18 cellular contexts compared by ENCODE assay signal in the genomic region with DNA sequence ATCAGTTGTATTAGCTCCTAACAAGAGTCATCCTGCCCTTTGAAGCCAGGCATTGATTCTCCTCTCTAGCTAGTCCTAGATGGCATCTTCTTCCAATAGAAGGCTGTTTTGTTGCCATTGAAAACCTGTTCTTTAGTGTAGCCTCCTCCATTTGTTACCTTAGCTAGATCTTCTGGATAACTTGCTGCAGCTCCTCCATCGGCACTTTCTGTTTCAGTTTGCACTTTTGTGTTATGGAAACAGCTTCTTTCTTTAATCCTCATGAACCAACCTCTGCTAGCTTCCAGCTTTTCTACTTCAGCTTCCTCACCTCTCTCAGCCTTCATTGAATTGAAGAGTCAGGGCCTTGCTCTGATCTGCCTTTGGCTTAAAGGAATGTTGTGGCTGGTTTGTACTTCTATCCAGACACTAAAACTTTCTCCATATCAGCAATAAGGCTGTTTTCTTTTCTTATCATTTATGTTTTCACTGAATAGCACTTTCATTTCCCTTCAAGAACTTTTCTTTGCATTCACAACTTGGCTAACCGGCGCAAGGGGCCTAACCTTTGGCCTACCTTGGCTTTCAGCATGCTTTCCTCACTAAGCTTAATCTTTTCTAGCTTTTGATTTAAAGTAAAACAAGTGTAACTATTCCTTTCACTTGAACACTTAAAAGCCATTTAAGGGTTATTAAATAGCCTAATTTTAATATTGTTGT.
DNase-seq lines count a peak whose midpoint lies in the region; ATAC-seq and TF ChIP-seq lines count a peak whose summit lies in the region.
"Had no signal": no experiment of that assay in that cellular context is flagged by ENCODE, and none has a peak within 500 bp of the region (broad histone marks: within the 10 kb centered on the region; RNA-seq: fewer than 3 reads in every experiment).

No MANE protein-coding gene starts in this region.

- H3K27ac Mint-ChIP-seq in activated T-helper 1 cell treated with anti-CD3 and anti-CD28 coated beads, Interleukin-12 subunit alpha, Interleukin-12 subunit beta, Interleukin-2, Interleukin-4 antibody, amounts not matched to agents 30 ng/mL and 10 ng/mL and 1 ng/mL, durations not matched to agents 14 hours and 24 hours and 36 hours: no peak overlapping the region
- H3K27ac Mint-ChIP-seq: IgD-negative memory B cell, mesothelial cell of epicardium had no signal

- H3K4me3 Mint-ChIP-seq in activated T-helper 1 cell treated with anti-CD3 and anti-CD28 coated beads, Interleukin-12 subunit alpha, Interleukin-12 subunit beta, Interleukin-2, Interleukin-4 antibody, amounts not matched to agents 30 ng/mL and 10 ng/mL and 1 ng/mL, durations not matched to agents 14 hours and 24 hours and 36 hours: peak overlapping the region; percentile 2
- H3K4me3 Mint-ChIP-seq: IgD-negative memory B cell, mesothelial cell of epicardium had no signal

- no peaks in the 10 kb centered on the region for H3K9me3 Mint-ChIP-seq in activated T-helper 1 cell treated with anti-CD3 and anti-CD28 coated beads, Interleukin-12 subunit alpha, Interleukin-12 subunit beta, Interleukin-2, Interleukin-4 antibody, amounts not matched to agents 30 ng/mL and 10 ng/mL and 1 ng/mL, durations not matched to agents 14 hours and 24 hours and 36 hours
- H3K9me3 Mint-ChIP-seq: IgD-negative memory B cell, mesothelial cell of epicardium had no signal

- intact Hi-C loops in left ventricle myocardium inferior (cut with micrococcal nuclease) (no loop called here), left cardiac atrium (cut with DNase I) (no loop called here), breast epithelium (cut with DNase I; ENCODE audit: low total_unique reads) (no loop called here), head of caudate nucleus (cut with DNase I) (no loop called here)
- intact Hi-C loops in activated T-helper 1 cell treated with anti-CD3 and anti-CD28 coated beads, Interleukin-12 subunit alpha, Interleukin-12 subunit beta, Interleukin-2, Interleukin-4 antibody, amounts not matched to agents 30 ng/mL and 10 ng/mL and 1 ng/mL, durations not matched to agents 14 hours and 24 hours and 36 hours (cut with micrococcal nuclease): no loop called here

- H2AK5ac ChIP-seq in mesenchymal stem cell (ENCODE audit: low read length, severe bottlenecking): no peak overlapping the region

- H3K4me1 Mint-ChIP-seq in activated T-helper 1 cell treated with anti-CD3 and anti-CD28 coated beads, Interleukin-12 subunit alpha, Interleukin-12 subunit beta, Interleukin-2, Interleukin-4 antibody, amounts not matched to agents 30 ng/mL and 10 ng/mL and 1 ng/mL, durations not matched to agents 14 hours and 24 hours and 36 hours (ENCODE audit: low read depth): peaks cover 11% of the 10 kb centered on the region

- H2BK15ac ChIP-seq in mesenchymal stem cell (ENCODE audit: low read depth, poor library complexity, severe bottlenecking): no peak overlapping the region

- H3K4ac ChIP-seq in mesenchymal stem cell (ENCODE audit: low read depth in 1 of 2, low read length in 2 of 2): no peak overlapping the region

- no peak overlapping the region for H4K91ac ChIP-seq in mesenchymal stem cell (ENCODE audit: low read length)

- H2BK120ac ChIP-seq in mesenchymal stem cell (ENCODE audit: low read depth, low read length): no peak overlapping the region

- ATAC-seq in left cardiac atrium: no peak
- ATAC-seq in GM18907 (IDR thresholded peaks at IDR 0.05; ENCODE audit: unreplicated experiment): no peak

- no peak overlapping the region for H3K23ac ChIP-seq in mesenchymal stem cell (ENCODE audit: low read length in 2 of 2)

- no peak overlapping the region for H2BK12ac ChIP-seq in mesenchymal stem cell (ENCODE audit: low read length in 2 of 2)

- WGBS in mesenchymal stem cell: 93% methylated on average over 3 of the region's 3 CpGs

- H3K4me3 ChIP-seq in left ventricle myocardium inferior (no peak overlapping the region), mesenchymal stem cell (ENCODE audit: insufficient read depth in 1 of 2, low read depth in 1 of 2, low read length in 2 of 2) (no peak overlapping the region), breast epithelium (no peak overlapping the region)
- H3K4me3 ChIP-seq: skin epidermis, uterus had no signal

- H3K27me3 ChIP-seq in left ventricle myocardium inferior (ENCODE audit: low read depth): no peaks in the 10 kb centered on the region
- H3K27me3 ChIP-seq in mesenchymal stem cell (ENCODE audit: control insufficient read depth in 1 of 2, insufficient read depth in 1 of 2, low read length in 2 of 2): no peaks in the 10 kb centered on the region
- H3K27me3 ChIP-seq in breast epithelium: no peaks in the 10 kb centered on the region
- H3K27me3 ChIP-seq: uterus had no signal

- H3K18ac ChIP-seq in mesenchymal stem cell (ENCODE audit: low read depth in 1 of 2, low read length in 2 of 2): no peak overlapping the region

- peak overlapping the region; percentile 72 for H4K8ac ChIP-seq in mesenchymal stem cell (ENCODE audit: low read length)

- H3K36me3 ChIP-seq in left ventricle myocardium inferior (no peaks in the 10 kb centered on the region), mesenchymal stem cell (ENCODE audit: control insufficient read depth in 1 of 2, insufficient read depth in 2 of 2, low read depth in 1 of 2, low read length in 2 of 2) (no peaks in the 10 kb centered on the region), breast epithelium (no peaks in the 10 kb centered on the region)
- H3K36me3 ChIP-seq: uterus, WERI-Rb-1 had no signal

- H3K9ac ChIP-seq in mesenchymal stem cell (ENCODE audit: low read length): no peak overlapping the region

- H3K4me1 ChIP-seq in left ventricle myocardium inferior: no peaks in the 10 kb centered on the region
- no peaks in the 10 kb centered on the region for H3K4me1 ChIP-seq in mesenchymal stem cell (ENCODE audit: control insufficient read depth, insufficient read depth, low read depth, low read length)
- no peaks in the 10 kb centered on the region for H3K4me1 ChIP-seq in breast epithelium
- H3K4me1 ChIP-seq: uterus had no signal

- no peak for TF ChIP-seq CTCF in left ventricle myocardium inferior (IDR thresholded peaks at IDR 0.05; ENCODE audit: borderline replicate concordance)
- TF ChIP-seq CTCF in breast epithelium (IDR thresholded peaks at IDR 0.05): no peak

- no peak overlapping the region for H2BK5ac ChIP-seq in mesenchymal stem cell (ENCODE audit: low read depth, low read length, poor library complexity, severe bottlenecking)

- H3K14ac ChIP-seq in mesenchymal stem cell (ENCODE audit: low read length in 2 of 2): no peak overlapping the region

- no peak overlapping the region for H3K4me2 ChIP-seq in mesenchymal stem cell (ENCODE audit: low read length, poor library complexity, severe bottlenecking)

- H2AFZ ChIP-seq in mesenchymal stem cell (ENCODE audit: low read depth, low read length): no peak overlapping the region

- H3K9me3 ChIP-seq in left ventricle myocardium inferior (replicated peaks) (no peaks in the 10 kb centered on the region), mesenchymal stem cell (ENCODE audit: control insufficient read depth, low read length) (no peaks in the 10 kb centered on the region), breast epithelium (no peaks in the 10 kb centered on the region)
- H3K9me3 ChIP-seq: uterus had no signal

- H3K79me1 ChIP-seq in mesenchymal stem cell (replicated peaks; ENCODE audit: low read length, poor library complexity, severe bottlenecking): no peaks in the 10 kb centered on the region

- TF ChIP-seq POLR2A in breast epithelium (IDR thresholded peaks at IDR 0.05): no peak

- peak overlapping the region; percentile 24 for H3K27ac ChIP-seq in left ventricle myocardium inferior (replicated peaks)
- no peak overlapping the region for H3K27ac ChIP-seq in mesenchymal stem cell (ENCODE audit: low read length, poor library complexity, severe bottlenecking)
- H3K27ac ChIP-seq in breast epithelium: peak overlapping the region in 1 of 2 donors; percentile 19
- H3K27ac ChIP-seq: uterus, WERI-Rb-1 had no signal

- DNase-seq in left ventricle myocardium inferior: no peak
- DNase-seq in left cardiac atrium: no peak
- DNase-seq in activated T-helper 1 cell treated with anti-CD3 and anti-CD28 coated beads, Interleukin-12 subunit alpha, Interleukin-12 subunit beta, Interleukin-2, Interleukin-4 antibody, amounts not matched to agents 30 ng/mL and 10 ng/mL and 1 ng/mL, durations not matched to agents 14 hours and 24 hours and 36 hours (ENCODE audit: low spot score): no peak
- peak; percentile 10 for DNase-seq in mesenchymal stem cell
- no peak for DNase-seq in breast epithelium (ENCODE audit: low spot score in 2 of 2)
- DNase-seq in putamen (ENCODE audit: low spot score): no peak
- no peak for DNase-seq in head of caudate nucleus
- DNase-seq: activated CD8-positive, alpha-beta memory T cell treated with anti-CD3 and anti-CD28 coated beads, Interleukin-2, amount 50 U/mL, for 4 hours; NCI-H1092; NCI-H2107; NCI-H69; stimulated activated naive CD4-positive, alpha-beta T cell treated with Interleukin-2 at 50 U/mL for 16 hours; uterus; WERI-Rb-1 had no signal

- no peaks in the 10 kb centered on the region for H3K36me3 Mint-ChIP-seq in activated T-helper 1 cell treated with anti-CD3 and anti-CD28 coated beads, Interleukin-12 subunit alpha, Interleukin-12 subunit beta, Interleukin-2, Interleukin-4 antibody, amounts not matched to agents 30 ng/mL and 10 ng/mL and 1 ng/mL, durations not matched to agents 14 hours and 24 hours and 36 hours (ENCODE audit: low read depth)
- H3K36me3 Mint-ChIP-seq: IgD-negative memory B cell, mesothelial cell of epicardium had no signal

- peaks cover 2% of the 10 kb centered on the region for H3K27me3 Mint-ChIP-seq in activated T-helper 1 cell treated with anti-CD3 and anti-CD28 coated beads, Interleukin-12 subunit alpha, Interleukin-12 subunit beta, Interleukin-2, Interleukin-4 antibody, amounts not matched to agents 30 ng/mL and 10 ng/mL and 1 ng/mL, durations not matched to agents 14 hours and 24 hours and 36 hours (ENCODE audit: insufficient read depth)
- H3K27me3 Mint-ChIP-seq: IgD-negative memory B cell had no signal
